In the genomic region with DNA sequence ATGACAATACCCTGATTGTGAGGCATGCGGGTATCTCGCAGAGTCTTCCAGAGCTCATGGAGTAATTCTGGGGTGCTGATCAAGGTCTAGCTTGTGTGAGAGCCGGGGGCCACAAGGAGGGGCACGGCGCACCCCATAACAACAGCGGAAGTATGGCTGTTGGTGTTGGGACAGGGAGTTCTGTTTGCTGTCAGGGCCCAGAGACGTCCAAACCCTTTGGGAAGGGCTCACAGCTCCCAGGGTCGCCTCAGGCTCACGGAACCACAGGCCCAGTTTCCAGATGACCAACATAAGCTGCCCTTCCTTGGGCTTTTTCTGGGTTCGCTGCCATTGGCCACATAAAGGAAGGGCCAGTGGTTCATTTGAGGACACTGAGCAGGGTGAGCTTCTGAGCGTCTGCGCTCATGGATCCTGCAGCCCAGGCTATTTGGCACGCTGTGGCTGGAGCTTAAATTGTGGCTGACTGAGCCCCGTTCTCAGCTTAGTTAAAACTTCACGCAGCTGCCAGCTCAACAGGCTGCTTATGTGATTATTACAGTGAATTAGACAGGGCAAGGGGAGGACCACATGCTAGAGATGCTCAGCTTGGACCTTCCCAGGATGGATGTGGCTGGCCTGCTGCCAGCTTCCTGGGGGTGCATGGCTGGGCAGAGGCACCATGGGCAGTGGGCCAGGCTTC, we compare ENCODE assay signal across 25 cellular contexts.
DNase-seq lines count a peak whose midpoint lies in the region; ATAC-seq and TF ChIP-seq lines count a peak whose summit lies in the region.
"Had no signal": no experiment of that assay in that cellular context is flagged by ENCODE, and none has a peak within 500 bp of the region (broad histone marks: within the 10 kb centered on the region; RNA-seq: fewer than 3 reads in every experiment).

No MANE protein-coding gene starts in this region.

- H3F3A ChIP-seq in GM23338 (replicated peaks; ENCODE audit: low read depth), result 0 out of 2 replicates have a peak, but pooled peaks cover 8% of the 10 kb centered on the region

- H3K36me3 ChIP-seq in SJCRH30, result no peaks in the 10 kb centered on the region
- peaks cover 0 to 4% of the 10 kb centered on the region in 2 donors for H3K36me3 ChIP-seq in neuronal stem cell (replicated peaks in 1 of 2; ENCODE audit: control insufficient read depth in 2 of 2, insufficient read depth in 2 of 2, low read length in 2 of 2)
- H3K36me3 ChIP-seq in CD4-positive, alpha-beta memory T cell (ENCODE audit: insufficient read depth, low read length), result no peaks in the 10 kb centered on the region
- H3K36me3 ChIP-seq in GM23338 (ENCODE audit: insufficient read depth), result no peaks in the 10 kb centered on the region

- H3K18ac ChIP-seq in neuronal stem cell (ENCODE audit: low read length), result peak overlapping the region; percentile 32

- H3K27me3 ChIP-seq in SJCRH30 (no peaks in the 10 kb centered on the region), neuronal stem cell (ENCODE audit: control insufficient read depth in 3 of 3, insufficient read depth in 3 of 3, low read depth in 1 of 3, low read length in 3 of 3) (peaks cover 0 to 3% (median 0%) of the 10 kb centered on the region in 3 experiments), GM23338 (ENCODE audit: insufficient read depth) (no peaks in the 10 kb centered on the region)
- no peaks in the 10 kb centered on the region for H3K27me3 ChIP-seq in CD4-positive, alpha-beta memory T cell (ENCODE audit: insufficient read depth, low read length)
- H3K27me3 ChIP-seq: body of pancreas had no signal

- H3K4ac ChIP-seq in neuronal stem cell (ENCODE audit: low read length), result no peak overlapping the region

- H3K79me2 ChIP-seq in GM23338 (replicated peaks; ENCODE audit: insufficient read depth), result no peaks in the 10 kb centered on the region

- H3K14ac ChIP-seq in neuronal stem cell (ENCODE audit: low read length), result no peak overlapping the region

- H3K9me3 ChIP-seq in SJCRH30 (replicated peaks) (no peaks in the 10 kb centered on the region), neuronal stem cell (replicated peaks in 1 of 2; ENCODE audit: control insufficient read depth in 2 of 2, insufficient read depth in 1 of 2, low read depth in 1 of 2, low read length in 2 of 2) (peaks cover 0 to 5% of the 10 kb centered on the region in 2 donors)
- no peaks in the 10 kb centered on the region for H3K9me3 ChIP-seq in CD4-positive, alpha-beta memory T cell (ENCODE audit: control insufficient read depth in 1 of 2, low read length in 2 of 2)
- H3K9me3 ChIP-seq: body of pancreas had no signal

- peaks cover 5% of the 10 kb centered on the region for H3K79me1 ChIP-seq in neuronal stem cell (ENCODE audit: low read depth, low read length)

- H3K4me3 ChIP-seq in SJCRH30 (no peak overlapping the region), neuronal stem cell (ENCODE audit: low read length in 2 of 2) (no peak overlapping the region), GM23338 (no peak overlapping the region)
- H3K4me3 ChIP-seq in CD4-positive, alpha-beta memory T cell (ENCODE audit: low read length in 2 of 2), result no peak overlapping the region
- H3K4me3 ChIP-seq: body of pancreas had no signal

- no peak overlapping the region for H2BK12ac ChIP-seq in neuronal stem cell (ENCODE audit: low read length)

- H3K9ac ChIP-seq in neuronal stem cell (ENCODE audit: low read depth, low read length, poor library complexity), result no peak overlapping the region

- WGBS in neuronal stem cell (ENCODE audit: extremely low coverage in 2 of 2, insufficient read length in 2 of 2, insufficient replicate concordance in 1 of 2), 2 donors, result no CpG with 5 or more reads among the region's 15 CpGs

- H4K8ac ChIP-seq in neuronal stem cell (ENCODE audit: low read depth, low read length), result no peak overlapping the region

- DNase-seq in NCI-H146 (lab: John Stamatoyannopoulos, UW) (peak; percentile 8), NCI-H146 treated with DMSO at 0.1 percent for 48 hours (lab: John Stamatoyannopoulos, UW; ENCODE audit: unreplicated experiment) (no peak), COR-L47 (lab: John Stamatoyannopoulos, UW) (peak; percentile 62), SJCRH30 (peak; percentile 61 to 76), neuronal stem cell (ENCODE audit: low spot score) (no peak), GM23338 (ENCODE audit: low spot score) (no peak)
- DNase-seq in CD4-positive, alpha-beta memory T cell, result no peak
- DNase-seq: activated CD4-positive, alpha-beta T cell treated with anti-CD3 and anti-CD28 coated beads, Interleukin-2, amount 50 U/mL, for 1 hour; activated gamma-delta T cell; DMS153; effector CD4-positive, alpha-beta T cell; KG1; kidney glomerular epithelial cell; mesendoderm; MM.1S; naive B cell; NCI-H1417 treated with DMSO at 0.1 percent for 48 hours; NCI-H2107; retina had no signal

- peak overlapping the region; percentile 60 for H2BK15ac ChIP-seq in neuronal stem cell (ENCODE audit: low read length)

- peak overlapping the region; percentile 47 for H2BK5ac ChIP-seq in neuronal stem cell (ENCODE audit: low read length)

- H2AFZ ChIP-seq in neuronal stem cell (ENCODE audit: low read length), result no peak overlapping the region
- no peak overlapping the region for H2AFZ ChIP-seq in GM23338

- no peak for ATAC-seq in GM23338
- ATAC-seq in HG03097 (IDR thresholded peaks at IDR 0.05; ENCODE audit: low FRiP score, unreplicated experiment), result no peak
- ATAC-seq: body of pancreas had no signal

- H2AK5ac ChIP-seq in neuronal stem cell (ENCODE audit: low read depth, low read length), result no peak overlapping the region

- peak overlapping the region; percentile 50 for H3K23ac ChIP-seq in neuronal stem cell (ENCODE audit: low read depth, low read length, poor library complexity)

- no peak overlapping the region for H3K4me2 ChIP-seq in neuronal stem cell (ENCODE audit: insufficient read depth, low read length, poor library complexity, severe bottlenecking)
- H3K4me2 ChIP-seq in GM23338, result no peak overlapping the region

- H4K20me1 ChIP-seq in GM23338 (replicated peaks; ENCODE audit: insufficient read depth), result no peaks in the 10 kb centered on the region

- CTCF ChIA-PET in CD4-positive, alpha-beta memory T cell (lab: Charles Lee; ENCODE audit: partially characterized antibody), result interaction anchor here (1.0 to 1.2 kb wide), 3 partner anchors 45 to 447 kb away, joined by 3 to 5 read pairs (median 3); no protein-coding TSS in a partner anchor

- H3K36me3 Mint-ChIP-seq in CD4-positive, alpha-beta memory T cell, result no peaks in the 10 kb centered on the region
- H3K36me3 Mint-ChIP-seq in GM23338 (ENCODE audit: low read depth), result peaks cover 12% of the 10 kb centered on the region
- H3K36me3 Mint-ChIP-seq: CD4-positive, CD25-positive, alpha-beta regulatory T cell; naive B cell had no signal

- intact Hi-C loops in CD4-positive, alpha-beta memory T cell (cut with micrococcal nuclease), result no loop called here

- H3K27ac ChIP-seq in SJCRH30 (peak overlapping the region; percentile 33), neuronal stem cell (replicated peaks; ENCODE audit: low read length) (no peak overlapping the region), GM23338 (ENCODE audit: low read depth) (no peak overlapping the region)
- no peak overlapping the region for H3K27ac ChIP-seq in CD4-positive, alpha-beta memory T cell (ENCODE audit: low read depth, low read length)
- H3K27ac ChIP-seq: 22Rv1, body of pancreas, VCaP had no signal

- H3K27me3 Mint-ChIP-seq in CD4-positive, alpha-beta memory T cell, result peaks cover 0 to 3% of the 10 kb centered on the region in 2 donors
- peaks cover 10% of the 10 kb centered on the region for H3K27me3 Mint-ChIP-seq in GM23338 (ENCODE audit: insufficient read depth, low read depth, poor library complexity)
- H3K27me3 Mint-ChIP-seq: CD4-positive, CD25-positive, alpha-beta regulatory T cell; stimulated activated naive CD8-positive, alpha-beta T cell treated with anti-CD3 and anti-CD28 coated beads, Interleukin-15, Interleukin-2, amounts not matched to agents 100 ng/mL and 50 ng/mL, for 24 hours had no signal

- no peak overlapping the region for H4K91ac ChIP-seq in neuronal stem cell (ENCODE audit: low read depth, low read length, poor library complexity)

- no peak overlapping the region for H2BK120ac ChIP-seq in neuronal stem cell (ENCODE audit: low read depth, low read length)

- POLR2A ChIA-PET in CD4-positive, alpha-beta memory T cell (lab: Charles Lee; ENCODE audit: partially characterized antibody), result interaction anchor here (1.3 kb wide), 1 partner anchor 21 kb away, joined by 3 read pairs; no protein-coding TSS in a partner anchor

- no peak for TF ChIP-seq CTCF in GM23338 (conservative IDR thresholded peaks at IDR 0.05; ENCODE audit: low read depth in 2 of 2)

- no peak overlapping the region for H3K4me3 Mint-ChIP-seq in CD4-positive, alpha-beta memory T cell
- no peak overlapping the region for H3K4me3 Mint-ChIP-seq in GM23338
- H3K4me3 Mint-ChIP-seq: CD4-positive, CD25-positive, alpha-beta regulatory T cell; naive B cell; stimulated activated naive CD8-positive, alpha-beta T cell treated with anti-CD3 and anti-CD28 coated beads, Interleukin-15, Interleukin-2, amounts not matched to agents 100 ng/mL and 50 ng/mL, for 24 hours had no signal

- H3K27ac Mint-ChIP-seq in CD4-positive, alpha-beta memory T cell, result no peak overlapping the region
- no peak overlapping the region for H3K27ac Mint-ChIP-seq in GM23338
- H3K27ac Mint-ChIP-seq: CD4-positive, CD25-positive, alpha-beta regulatory T cell; stimulated activated naive CD8-positive, alpha-beta T cell treated with anti-CD3 and anti-CD28 coated beads, Interleukin-15, Interleukin-2, amounts not matched to agents 100 ng/mL and 50 ng/mL, for 24 hours had no signal

- peaks cover 16% of the 10 kb centered on the region for H3K4me1 ChIP-seq in SJCRH30
- peaks cover 7 to 11% of the 10 kb centered on the region in 2 donors for H3K4me1 ChIP-seq in neuronal stem cell (ENCODE audit: control insufficient read depth in 2 of 2, insufficient read depth in 1 of 2, low read depth in 1 of 2, low read length in 2 of 2)
- peaks cover 15% of the 10 kb centered on the region for H3K4me1 ChIP-seq in CD4-positive, alpha-beta memory T cell (ENCODE audit: insufficient read depth, low read length)
- H3K4me1 ChIP-seq in GM23338 (ENCODE audit: insufficient read depth), result no peaks in the 10 kb centered on the region

- no peaks in the 10 kb centered on the region for H3K9me3 Mint-ChIP-seq in CD4-positive, alpha-beta memory T cell
- peaks cover 14% of the 10 kb centered on the region for H3K9me3 Mint-ChIP-seq in GM23338
- H3K9me3 Mint-ChIP-seq: stimulated activated naive CD8-positive, alpha-beta T cell treated with anti-CD3 and anti-CD28 coated beads, Interleukin-15, Interleukin-2, amounts not matched to agents 100 ng/mL and 50 ng/mL, for 24 hours had no signal

- no peaks in the 10 kb centered on the region for H3K9me2 ChIP-seq in GM23338 (ENCODE audit: insufficient read depth)

- peaks cover 12 to 20% (median 13%) of the 10 kb centered on the region in 4 donors for H3K4me1 Mint-ChIP-seq in CD4-positive, alpha-beta memory T cell
- H3K4me1 Mint-ChIP-seq in GM23338, result peaks cover 4% of the 10 kb centered on the region; the same call in 2 of the 3 replicates

Comparison
In these comparisons a context has a peak if more than half of its experiments do, and no peak if none do; other contexts are left out.
1. DNase-seq: peak in NCI-H146 (single experiment), COR-L47 (single experiment) and SJCRH30 (2 of 2); none in NCI-H146 treated with DMSO at 0.1 percent for 48 hours (single experiment), neuronal stem cell (single experiment), CD4-positive, alpha-beta memory T cell (0 of 5) and GM23338 (single experiment).